ENCODE assay signal across 8 cellular contexts in the genomic region with DNA sequence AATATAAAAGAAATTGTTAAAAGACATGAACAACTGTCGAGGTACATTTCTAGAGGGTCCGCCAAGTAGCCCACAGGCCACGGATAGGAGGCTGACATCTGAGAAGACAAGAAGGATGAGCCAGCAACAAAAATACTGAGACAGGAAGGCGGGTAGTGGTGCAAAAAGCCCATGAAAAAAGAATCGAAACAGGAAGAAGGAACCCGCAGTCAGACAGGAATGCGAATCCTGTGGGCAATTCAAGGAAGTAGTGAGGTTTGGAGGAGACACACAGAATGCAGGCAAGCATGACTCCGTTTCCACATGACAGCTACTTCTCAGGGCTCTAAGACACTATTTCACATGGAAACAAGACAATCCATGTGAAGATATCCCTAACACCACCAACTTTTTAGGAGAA.
DNase-seq lines count a peak whose midpoint lies in the region; ATAC-seq lines count a peak whose summit lies in the region.

No MANE protein-coding gene starts in this region.

- peak overlapping the region; percentile 57 for H3K4me2 ChIP-seq in mesenchymal stem cell (ENCODE audit: low read length, poor library complexity, severe bottlenecking)

- H3K18ac ChIP-seq in mesenchymal stem cell (ENCODE audit: low read depth in 1 of 2, low read length in 2 of 2), result peak overlapping the region; percentile 46 to 78

- H3K27me3 ChIP-seq in mesenchymal stem cell (ENCODE audit: control insufficient read depth in 1 of 2, insufficient read depth in 1 of 2, low read length in 2 of 2), result no peaks in the 10 kb centered on the region

- ATAC-seq in GM18502 (IDR thresholded peaks at IDR 0.05; ENCODE audit: poor library complexity, unreplicated experiment) (peak; percentile 40), HG03060 (IDR thresholded peaks at IDR 0.05; ENCODE audit: low read depth, unreplicated experiment) (peak; percentile 16), GM18858 (IDR thresholded peaks at IDR 0.05; ENCODE audit: unreplicated experiment) (no peak)

- H3K27ac ChIP-seq in mesenchymal stem cell (ENCODE audit: low read length, poor library complexity, severe bottlenecking), result peak overlapping the region; percentile 88

- H3K4me3 ChIP-seq in mesenchymal stem cell (ENCODE audit: insufficient read depth in 1 of 2, low read depth in 1 of 2, low read length in 2 of 2), result no peak overlapping the region

- no peak overlapping the region for H2BK120ac ChIP-seq in mesenchymal stem cell (ENCODE audit: low read depth, low read length)

- no peak overlapping the region for H4K91ac ChIP-seq in mesenchymal stem cell (ENCODE audit: low read length)

- H4K8ac ChIP-seq in mesenchymal stem cell (ENCODE audit: low read length), result peak overlapping the region; percentile 5

- peaks cover 8% of the 10 kb centered on the region for H3K4me1 ChIP-seq in mesenchymal stem cell (ENCODE audit: control insufficient read depth, insufficient read depth, low read depth, low read length)

- no peak overlapping the region for H2BK5ac ChIP-seq in mesenchymal stem cell (ENCODE audit: low read depth, low read length, poor library complexity, severe bottlenecking)

- no peak overlapping the region for H3K9ac ChIP-seq in mesenchymal stem cell (ENCODE audit: low read length)

- 58% methylated on average over 8 of the region's 8 CpGs for WGBS in mesenchymal stem cell

- H3K23ac ChIP-seq in mesenchymal stem cell (ENCODE audit: low read length in 2 of 2), result no peak overlapping the region

- H2BK12ac ChIP-seq in mesenchymal stem cell (ENCODE audit: low read length in 2 of 2), result no peak overlapping the region

- peaks cover 5% of the 10 kb centered on the region for H3K79me1 ChIP-seq in mesenchymal stem cell (replicated peaks; ENCODE audit: low read length, poor library complexity, severe bottlenecking)

- no peaks in the 10 kb centered on the region for H3K9me3 ChIP-seq in mesenchymal stem cell (ENCODE audit: control insufficient read depth, low read length)

- H3K14ac ChIP-seq in mesenchymal stem cell (ENCODE audit: low read length in 2 of 2), result no peak overlapping the region

- no peak overlapping the region for H2AK5ac ChIP-seq in mesenchymal stem cell (ENCODE audit: low read length, severe bottlenecking)

- H2AFZ ChIP-seq in mesenchymal stem cell (ENCODE audit: low read depth, low read length), result no peak overlapping the region

- no peaks in the 10 kb centered on the region for H3K36me3 ChIP-seq in mesenchymal stem cell (ENCODE audit: control insufficient read depth in 1 of 2, insufficient read depth in 2 of 2, low read depth in 1 of 2, low read length in 2 of 2)

- DNase-seq in UCSD-AML1 (lab: John Stamatoyannopoulos, UW; ENCODE audit: unreplicated experiment) (peak; percentile 15), mesenchymal stem cell (peak; percentile 71), DMS79 (lab: John Stamatoyannopoulos, UW) (no peak), NCI-H526 treated with DMSO at 0.1 percent for 48 hours (lab: John Stamatoyannopoulos, UW) (no peak)
- DNase-seq in activated CD4-positive, alpha-beta T cell treated with anti-CD3 and anti-CD28 coated beads for 1 hour, result no peak

- H3K4ac ChIP-seq in mesenchymal stem cell (ENCODE audit: low read depth in 1 of 2, low read length in 2 of 2), result no peak overlapping the region

- H2BK15ac ChIP-seq in mesenchymal stem cell (ENCODE audit: low read depth, poor library complexity, severe bottlenecking), result no peak overlapping the region

Comparison
In these comparisons a context has a peak if more than half of its experiments do, and no peak if none do; other contexts are left out.
1. DNase-seq: peak in UCSD-AML1 (single experiment) and mesenchymal stem cell (single experiment); none in DMS79 (single experiment), NCI-H526 treated with DMSO at 0.1 percent for 48 hours (single experiment) and activated CD4-positive, alpha-beta T cell treated with anti-CD3 and anti-CD28 coated beads for 1 hour (single experiment).